ENCODE assay signal across 7 cellular contexts in the genomic region with DNA sequence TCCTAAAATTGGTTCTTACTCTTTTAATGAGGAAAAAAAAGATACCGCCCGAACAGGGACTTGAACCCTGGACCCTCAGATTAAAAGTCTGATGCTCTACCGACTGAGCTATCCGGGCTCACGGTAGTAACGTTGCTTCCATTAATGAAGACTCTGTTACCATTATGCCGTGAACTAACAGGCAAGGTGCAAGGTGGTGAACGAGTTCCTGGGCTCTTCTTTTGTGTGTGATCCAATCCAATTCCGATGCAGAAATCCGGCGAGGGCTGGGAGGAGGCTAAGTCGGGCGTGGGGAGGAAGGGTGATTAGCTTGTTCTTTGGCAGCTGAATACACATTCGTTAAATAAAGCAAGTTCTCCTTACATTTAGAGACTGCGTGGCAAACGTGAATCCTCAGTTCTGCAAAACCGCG. TPM values are rescaled to one million over a fixed set of nuclear protein-coding genes. Genes with fewer than 3 reads are reported as not detected.
A peak's percentile ranks its signal among the peaks of the same experiment; 100 is the strongest.
DNase-seq lines count a peak whose midpoint lies in the region; ATAC-seq, FAIRE-seq and TF ChIP-seq lines count a peak whose summit lies in the region.

No MANE protein-coding gene starts in this region.

- TF ChIP-seq POLR2A in GM18505 (IDR thresholded peaks at IDR 0.05; ENCODE audit: borderline replicate concordance, extremely low read depth, insufficient read depth, insufficient read length) (no peak), HepG2 (IDR thresholded peaks at IDR 0.05; ENCODE audit: insufficient read depth in 1 of 2, low read depth in 2 of 2, low read length in 2 of 2) (no peak)

- peaks cover 46% of the 10 kb centered on the region for H3K4me1 ChIP-seq in HepG2 (ENCODE audit: insufficient read depth, low read length)

- in situ Hi-C loops in HepG2 (cut with HindIII; ENCODE audit: extremely low pct_ligation_motif_present, low pct_unique_long_range_greater_than_20kb): no loop called here

- intact Hi-C loops in HepG2 (cut with micrococcal nuclease; ENCODE audit: unreplicated experiment): loop anchor here (1.0 kb wide), 1 partner anchor 10 kb away; no protein-coding TSS in a partner anchor

- POLR2A ChIA-PET in HepG2 (lab: Yijun Ruan, JAX): interaction anchor here (1.2 to 1.7 kb wide), 3 partner anchors 10 to 109 kb away, joined by 4 to 8 read pairs (median 6); partner anchors contain the start of genes OSBP and PATL1

- H3K27ac ChIP-seq in coronary artery (peak overlapping the region; percentile 93 to 94), HepG2 (ENCODE audit: extremely low read length, insufficient read depth, low read length) (peak overlapping the region; percentile 48)

- peak overlapping the region; percentile 81 for H3K4me2 ChIP-seq in HepG2 (ENCODE audit: low read depth, low read length)

- TF ChIP-seq RAD21 in HepG2 (CRISPR knock-in tag; IDR thresholded peaks at IDR 0.05): no peak

- H3K27me3 ChIP-seq in HepG2 (ENCODE audit: control insufficient read depth in 1 of 2, insufficient read depth in 2 of 2, low read length in 2 of 2): no peaks in the 10 kb centered on the region; a peak in 1 of 5 replicates

- TF ChIP-seq CTCF in coronary artery (IDR thresholded peaks at IDR 0.05): no peak
- TF ChIP-seq CTCF in HepG2 (CRISPR knock-in tag; IDR thresholded peaks at IDR 0.05): no peak

- ATAC-seq in GM18505 (IDR thresholded peaks at IDR 0.05; ENCODE audit: unreplicated experiment) (peak; percentile 34), HG03045 (IDR thresholded peaks at IDR 0.05; ENCODE audit: unreplicated experiment) (peak; percentile 38), HepG2 (peak; percentile 47)

- CTCF ChIA-PET in HepG2 (lab: Yijun Ruan, JAX; ENCODE audit: low intra/inter-chr PET ratio, low total read pairs): no interaction called here

- peak overlapping the region; percentile 92 for H3K4me3 ChIP-seq in coronary artery
- H3K4me3 ChIP-seq in HepG2 (replicated peaks in 1 of 3; ENCODE audit: insufficient read depth in 1 of 3, low read depth in 2 of 3, low read length in 3 of 3): peak overlapping the region; percentile 86 to 96 (median 92)

- H3K9me3 ChIP-seq in HepG2 (ENCODE audit: low read length): no peaks in the 10 kb centered on the region

- no peaks in the 10 kb centered on the region for H3K36me3 ChIP-seq in HepG2 (replicated peaks in 1 of 2; ENCODE audit: control insufficient read depth in 1 of 2, insufficient read depth in 2 of 2, low read length in 2 of 2)

- 0% methylated on average over 12 of the region's 18 CpGs for WGBS in HepG2 (ENCODE audit: low lambda C conversion rate)

- no TSS peak for BruUV-seq in HepG2 (replicated peaks; lab: Mats Ljungman, UMichigan)

- peak overlapping the region; percentile 47 for H2AFZ ChIP-seq in HepG2 (ENCODE audit: low read length)

- DNase-seq in NCI-H2227 (lab: John Stamatoyannopoulos, UW; ENCODE audit: unreplicated experiment) (peak; percentile 83), coronary artery (ENCODE audit: low spot score) (peak; percentile 78), HepG2 (ENCODE audit: low spot score) (peak; percentile 81)
- DNase-seq in activated CD4-positive, alpha-beta T cell treated with anti-CD3 and anti-CD28 coated beads for 1 hour: peak; percentile 60
- peak; percentile 85 for DNase-seq in stimulated activated CD4-positive, alpha-beta T cell treated with anti-CD3 and anti-CD28 coated beads, Interleukin-4, amount 100 ng/mL, for 24 hours

- TF ChIP-seq EP300 in HepG2 (IDR thresholded peaks at IDR 0.05; ENCODE audit: low read depth in 2 of 2, low read length in 2 of 2) (no peak), HepG2 (CRISPR knock-in tag; IDR thresholded peaks at IDR 0.05; ENCODE audit: borderline replicate concordance) (no peak)

- H3K79me2 ChIP-seq in HepG2 (ENCODE audit: insufficient read depth, low read length): no peaks in the 10 kb centered on the region

- peak overlapping the region; percentile 72 for H3K9ac ChIP-seq in HepG2 (ENCODE audit: insufficient read depth, low read depth, low read length)

- no peak for FAIRE-seq in HepG2 (lab: Jason Lieb, UNC)

- no peaks in the 10 kb centered on the region for H4K20me1 ChIP-seq in HepG2 (ENCODE audit: insufficient read depth, low read length)

RNA-seq across cellular contexts. Expression of gene OR4D9, which starts 49.0 kb away (rescaled TPM):
- total RNA-seq in HepG2 (2016; rRNA removed; fragmentation: Illumina TruSeq; extraction: Trizol): not detected in 2 replicates
- not detected in 2 replicates for total RNA-seq in HepG2 (2016; cell fraction: cytosol; rRNA removed; fragmentation: Illumina TruSeq; extraction: Trizol; ENCODE audit: low read depth)
- not detected in 2 replicates for total RNA-seq in HepG2 (2016; cell fraction: insoluble cytoplasmic fraction; rRNA removed; fragmentation: Illumina TruSeq; extraction: Trizol)
- total RNA-seq in HepG2 (2016; cell fraction: membrane; rRNA removed; fragmentation: Illumina TruSeq; extraction: Trizol): not detected in 2 replicates
- total RNA-seq in HepG2 (2016; cell fraction: nucleus; rRNA removed; fragmentation: Illumina TruSeq; extraction: Trizol): not detected in 2 replicates
- not detected in 2 replicates for polyA plus RNA-seq in HepG2 (2011; rRNA removed)
- not detected in 2 replicates for polyA plus RNA-seq in HepG2 (2011; cell fraction: cytosol; rRNA removed)
- not detected in 2 replicates for polyA plus RNA-seq in HepG2 (2011; cell fraction: nucleus; rRNA removed)
- polyA plus RNA-seq in HepG2 (2012): not detected in 2 replicates
- polyA plus RNA-seq in HepG2 (2016; cell fraction: cytosol; fragmentation: Illumina TruSeq; extraction: Trizol; ENCODE audit: low read depth): not detected in 2 replicates
- polyA plus RNA-seq in HepG2 (2016; cell fraction: insoluble cytoplasmic fraction; fragmentation: Illumina TruSeq; extraction: Trizol; ENCODE audit: low read depth): not detected in 2 replicates
- polyA plus RNA-seq in HepG2 (2016; cell fraction: membrane; fragmentation: Illumina TruSeq; extraction: Trizol; ENCODE audit: low read depth): not detected in 2 replicates
- polyA plus RNA-seq in HepG2 (2016; cell fraction: nucleus; fragmentation: Illumina TruSeq; extraction: Trizol; ENCODE audit: insufficient read depth, low read depth): not detected in 2 replicates
- polyA minus RNA-seq in HepG2 (2011; rRNA and poly(A)+ RNA removed; ENCODE audit: low replicate concordance): not detected in 2 replicates
- not detected in 2 replicates for polyA minus RNA-seq in HepG2 (2011; cell fraction: cytosol; rRNA and poly(A)+ RNA removed)
- polyA minus RNA-seq in HepG2 (2011; cell fraction: nucleus; rRNA and poly(A)+ RNA removed): not detected in 2 replicates

RNA-seq across cellular contexts. Expression of gene OSBP, which starts 55.3 kb away (rescaled TPM):
- 13.5 and 23.0 TPM in 2 replicates for total RNA-seq in HepG2 (2016; rRNA removed; fragmentation: Illumina TruSeq; extraction: Trizol)
- total RNA-seq in HepG2 (2016; cell fraction: cytosol; rRNA removed; fragmentation: Illumina TruSeq; extraction: Trizol; ENCODE audit: low read depth): 2.7 and 3.3 TPM in 2 replicates
- 12.8 and 21.9 TPM in 2 replicates for total RNA-seq in HepG2 (2016; cell fraction: insoluble cytoplasmic fraction; rRNA removed; fragmentation: Illumina TruSeq; extraction: Trizol)
- 9.1 and 9.5 TPM in 2 replicates for total RNA-seq in HepG2 (2016; cell fraction: membrane; rRNA removed; fragmentation: Illumina TruSeq; extraction: Trizol)
- total RNA-seq in HepG2 (2016; cell fraction: nucleus; rRNA removed; fragmentation: Illumina TruSeq; extraction: Trizol): 20.1 and 23.2 TPM in 2 replicates
- polyA plus RNA-seq in HepG2 (2011; rRNA removed): 12.1 and 12.5 TPM in 2 replicates
- 7.0 and 11.1 TPM in 2 replicates for polyA plus RNA-seq in HepG2 (2011; cell fraction: cytosol; rRNA removed)
- polyA plus RNA-seq in HepG2 (2011; cell fraction: nucleus; rRNA removed): 12.1 and 14.0 TPM in 2 replicates
- 19.3 and 22.7 TPM in 2 replicates for polyA plus RNA-seq in HepG2 (2012)
- polyA plus RNA-seq in HepG2 (2016; cell fraction: cytosol; fragmentation: Illumina TruSeq; extraction: Trizol; ENCODE audit: low read depth): 1.6 and 1.8 TPM in 2 replicates
- 18.6 and 21.3 TPM in 2 replicates for polyA plus RNA-seq in HepG2 (2016; cell fraction: insoluble cytoplasmic fraction; fragmentation: Illumina TruSeq; extraction: Trizol; ENCODE audit: low read depth)
- 3.9 and 4.6 TPM in 2 replicates for polyA plus RNA-seq in HepG2 (2016; cell fraction: membrane; fragmentation: Illumina TruSeq; extraction: Trizol; ENCODE audit: low read depth)
- polyA plus RNA-seq in HepG2 (2016; cell fraction: nucleus; fragmentation: Illumina TruSeq; extraction: Trizol; ENCODE audit: insufficient read depth, low read depth): 22.7 and 22.9 TPM in 2 replicates
- polyA minus RNA-seq in HepG2 (2011; rRNA and poly(A)+ RNA removed; ENCODE audit: low replicate concordance): 14.8 and 21.1 TPM in 2 replicates
- 18.6 and 21.7 TPM in 2 replicates for polyA minus RNA-seq in HepG2 (2011; cell fraction: cytosol; rRNA and poly(A)+ RNA removed)
- polyA minus RNA-seq in HepG2 (2011; cell fraction: nucleus; rRNA and poly(A)+ RNA removed): 26.3 and 27.6 TPM in 2 replicates

RNA-seq across cellular contexts. Expression of gene OR4D11, which starts 56.9 kb away (rescaled TPM):
- not detected in 2 replicates for total RNA-seq in HepG2 (2016; rRNA removed; fragmentation: Illumina TruSeq; extraction: Trizol)
- not detected in 2 replicates for total RNA-seq in HepG2 (2016; cell fraction: cytosol; rRNA removed; fragmentation: Illumina TruSeq; extraction: Trizol; ENCODE audit: low read depth)
- not detected in 2 replicates for total RNA-seq in HepG2 (2016; cell fraction: insoluble cytoplasmic fraction; rRNA removed; fragmentation: Illumina TruSeq; extraction: Trizol)
- not detected in 2 replicates for total RNA-seq in HepG2 (2016; cell fraction: membrane; rRNA removed; fragmentation: Illumina TruSeq; extraction: Trizol)
- not detected in 2 replicates for total RNA-seq in HepG2 (2016; cell fraction: nucleus; rRNA removed; fragmentation: Illumina TruSeq; extraction: Trizol)
- polyA plus RNA-seq in HepG2 (2011; rRNA removed): not detected in 2 replicates
- polyA plus RNA-seq in HepG2 (2011; cell fraction: cytosol; rRNA removed): not detected in 2 replicates
- polyA plus RNA-seq in HepG2 (2011; cell fraction: nucleus; rRNA removed): not detected in 2 replicates
- polyA plus RNA-seq in HepG2 (2012): not detected in 2 replicates
- polyA plus RNA-seq in HepG2 (2016; cell fraction: cytosol; fragmentation: Illumina TruSeq; extraction: Trizol; ENCODE audit: low read depth): not detected in 2 replicates
- not detected in 2 replicates for polyA plus RNA-seq in HepG2 (2016; cell fraction: insoluble cytoplasmic fraction; fragmentation: Illumina TruSeq; extraction: Trizol; ENCODE audit: low read depth)
- polyA plus RNA-seq in HepG2 (2016; cell fraction: membrane; fragmentation: Illumina TruSeq; extraction: Trizol; ENCODE audit: low read depth): not detected in 2 replicates
- polyA plus RNA-seq in HepG2 (2016; cell fraction: nucleus; fragmentation: Illumina TruSeq; extraction: Trizol; ENCODE audit: insufficient read depth, low read depth): not detected in 2 replicates
- polyA minus RNA-seq in HepG2 (2011; rRNA and poly(A)+ RNA removed; ENCODE audit: low replicate concordance): not detected in 2 replicates
- polyA minus RNA-seq in HepG2 (2011; cell fraction: cytosol; rRNA and poly(A)+ RNA removed): not detected in 2 replicates
- not detected in 2 replicates for polyA minus RNA-seq in HepG2 (2011; cell fraction: nucleus; rRNA and poly(A)+ RNA removed)

Comparison
In these comparisons a context has a peak if more than half of its experiments do, and no peak if none do; other contexts are left out.
1. Peak in every context shown above with its lines: DNase-seq, ATAC-seq, H3K4me3 ChIP-seq and H3K27ac ChIP-seq.